Comparison of ENCODE assay signal across 12 cellular contexts in genomic region chr5:169160405-169160901, GRCh38.
DNase-seq lines count a peak whose midpoint lies in the region; ATAC-seq and TF ChIP-seq lines count a peak whose summit lies in the region.
"Had no signal": no experiment of that assay in that cellular context is flagged by ENCODE, and none has a peak within 500 bp of the region (broad histone marks: within the 10 kb centered on the region; RNA-seq: fewer than 3 reads in every experiment).

No MANE protein-coding gene starts in this region.

- peaks cover 10% of the 10 kb centered on the region for H3K27me3 Mint-ChIP-seq in brain

- intact Hi-C loops in lower lobe of right lung (cut with DNase I) (no loop called here), upper lobe of right lung (cut with DNase I) (no loop called here)

- H3K36me3 ChIP-seq in lower lobe of right lung (no peaks in the 10 kb centered on the region), upper lobe of right lung (no peaks in the 10 kb centered on the region)

- H3K36me3 Mint-ChIP-seq in brain = peaks cover 19% of the 10 kb centered on the region

- DNase-seq in HT-29 (ENCODE audit: low spot score) (peak; percentile 20), lower lobe of right lung (no peak), upper lobe of right lung (no peak), LoVo (ENCODE audit: low spot score) (no peak)
- DNase-seq: dermis blood vessel endothelial cell; NCI-H1694; SHP77 treated with DMSO at 0.1 percent for 48 hours; stimulated activated CD4-positive, alpha-beta T cell treated with anti-CD3 and anti-CD28 coated beads, Interleukin-15, amount 100 ng/mL, for 24 hours had no signal

- TF ChIP-seq CTCF in brain (conservative IDR thresholded peaks at IDR 0.05) (no peak), lower lobe of right lung (IDR thresholded peaks at IDR 0.05) (no peak), upper lobe of right lung (IDR thresholded peaks at IDR 0.05) (peak; percentile 11)

- no peaks in the 10 kb centered on the region for H3K27me3 ChIP-seq in lower lobe of right lung (ENCODE audit: low read depth)
- H3K27me3 ChIP-seq in upper lobe of right lung = no peaks in the 10 kb centered on the region

- H3K9me3 Mint-ChIP-seq in brain = peaks cover 26 to 44% (median 41%) of the 10 kb centered on the region in 5 experiments

- peaks cover 21% of the 10 kb centered on the region for H3K9me3 ChIP-seq in lower lobe of right lung
- no peaks in the 10 kb centered on the region for H3K9me3 ChIP-seq in upper lobe of right lung

- ATAC-seq in lower lobe of right lung (peak in 1 of 2 donors; percentile 23), upper lobe of right lung (no peak), HG03442 (IDR thresholded peaks at IDR 0.05; ENCODE audit: unreplicated experiment) (no peak), HG02642 (IDR thresholded peaks at IDR 0.05; ENCODE audit: poor library complexity, unreplicated experiment) (no peak)

- peak overlapping the region in 1 of 5 experiments; percentile 4 for H3K4me3 Mint-ChIP-seq in brain

- peak overlapping the region in 3 of 5 experiments; percentile 82 to 94 (median 90) for H3K27ac Mint-ChIP-seq in brain

- peaks cover 22% of the 10 kb centered on the region for H3K4me1 Mint-ChIP-seq in brain

- H3K27ac ChIP-seq in lower lobe of right lung (peak overlapping the region; percentile 1), upper lobe of right lung (no peak overlapping the region)

- H3K4me3 ChIP-seq in lower lobe of right lung = no peak overlapping the region
- H3K4me3 ChIP-seq in upper lobe of right lung = no peak overlapping the region
- H3K4me3 ChIP-seq: lung had no signal

- H3K4me1 ChIP-seq in lower lobe of right lung (no peaks in the 10 kb centered on the region), upper lobe of right lung (no peaks in the 10 kb centered on the region)
